Comparison of ENCODE assay signal across 18 cellular contexts in genomic region chr17:60695960-60696359, GRCh38.
"Had no signal": no experiment of that assay in that cellular context is flagged by ENCODE, and none has a peak within 500 bp of the region (broad histone marks: within the 10 kb centered on the region; RNA-seq: fewer than 3 reads in every experiment).

No MANE protein-coding gene starts in this region.

- H3K36me3 ChIP-seq: neural progenitor cell, ovary, right lobe of liver had no signal

- ATAC-seq: esophagus mucosa; heart left ventricle; left lobe of liver; right lobe of liver; stimulated activated naive CD8-positive, alpha-beta T cell treated with anti-CD3 and anti-CD28 coated beads, Interleukin-15, Interleukin-2, amounts not matched to agents 100 U/mL and 50 U/mL, for 24 hours had no signal

- H3K4me1 ChIP-seq: heart left ventricle, neural progenitor cell had no signal

- H3K27ac ChIP-seq: heart left ventricle, neural progenitor cell, ovary, right lobe of liver had no signal

- H3K27me3 Mint-ChIP-seq: activated CD4-positive, alpha-beta T cell treated with anti-CD3 and anti-CD28 coated beads, Interleukin-2, amount 10 ng/mL, durations not matched to agents 7 days and 5 days; activated naive CD8-positive, alpha-beta T cell treated with anti-CD3 and anti-CD28 coated beads, Interleukin-2, amount 10 ng/mL, durations not matched to agents 7 days and 5 days; naive B cell; type B pancreatic cell had no signal

- H3K4me1 Mint-ChIP-seq: naive B cell, neural progenitor cell had no signal

- H3K27me3 ChIP-seq: heart left ventricle, neural progenitor cell, ovary, right lobe of liver had no signal

- H3K27ac Mint-ChIP-seq: activated CD4-positive, alpha-beta T cell treated with anti-CD3 and anti-CD28 coated beads, Interleukin-2, amount 10 ng/mL, durations not matched to agents 7 days and 5 days; activated naive CD8-positive, alpha-beta T cell treated with anti-CD3 and anti-CD28 coated beads, Interleukin-2, amount 10 ng/mL, durations not matched to agents 7 days and 5 days; activated T-helper 1 cell treated with anti-CD3 and anti-CD28 coated beads, Interleukin-12 subunit alpha, Interleukin-12 subunit beta, Interleukin-2, Interleukin-4 antibody, amounts not matched to agents 30 ng/mL and 10 ng/mL and 1 ng/mL, durations not matched to agents 14 hours and 24 hours and 36 hours; naive B cell; neural progenitor cell; T-helper 2 cell treated with Interferon-gamma antibody and Interleukin-4, amounts not matched to agents 5 μg/mL and 100 μg/mL, for 36 hours; type B pancreatic cell had no signal

- DNase-seq: activated CD4-positive, alpha-beta T cell treated with anti-CD3 and anti-CD28 coated beads, Interleukin-2, amount 10 ng/mL, durations not matched to agents 7 days and 5 days; activated CD8-positive, alpha-beta memory T cell treated with anti-CD3 and anti-CD28 coated beads for 24 hours; activated naive CD4-positive, alpha-beta T cell; activated naive CD8-positive, alpha-beta T cell treated with anti-CD3 and anti-CD28 coated beads, Interleukin-2, amount 10 ng/mL, durations not matched to agents 7 days and 5 days; foreskin melanocyte; heart left ventricle; naive B cell; ovary; right lobe of liver; stimulated activated naive CD8-positive, alpha-beta T cell treated with anti-CD3 and anti-CD28 coated beads, Interleukin-15, Interleukin-2, amounts not matched to agents 100 U/mL and 50 U/mL, for 24 hours; SW 1271 had no signal

- H3K4me3 Mint-ChIP-seq: activated CD4-positive, alpha-beta T cell treated with anti-CD3 and anti-CD28 coated beads, Interleukin-2, amount 10 ng/mL, durations not matched to agents 7 days and 5 days; activated naive CD8-positive, alpha-beta T cell treated with anti-CD3 and anti-CD28 coated beads, Interleukin-2, amount 10 ng/mL, durations not matched to agents 7 days and 5 days; activated T-helper 1 cell treated with anti-CD3 and anti-CD28 coated beads, Interleukin-12 subunit alpha, Interleukin-12 subunit beta, Interleukin-2, Interleukin-4 antibody, amounts not matched to agents 30 ng/mL and 10 ng/mL and 1 ng/mL, durations not matched to agents 14 hours and 24 hours and 36 hours; naive B cell; neural progenitor cell; T-helper 2 cell treated with Interferon-gamma antibody and Interleukin-4, amounts not matched to agents 5 μg/mL and 100 μg/mL, for 36 hours; type B pancreatic cell had no signal

- H3K4me3 ChIP-seq: heart left ventricle, neural progenitor cell, ovary, right lobe of liver had no signal

- H3K9me3 Mint-ChIP-seq: activated CD4-positive, alpha-beta T cell treated with anti-CD3 and anti-CD28 coated beads, Interleukin-2, amount 10 ng/mL, durations not matched to agents 7 days and 5 days; activated naive CD8-positive, alpha-beta T cell treated with anti-CD3 and anti-CD28 coated beads, Interleukin-2, amount 10 ng/mL, durations not matched to agents 7 days and 5 days; activated T-helper 1 cell treated with anti-CD3 and anti-CD28 coated beads, Interleukin-12 subunit alpha, Interleukin-12 subunit beta, Interleukin-2, Interleukin-4 antibody, amounts not matched to agents 30 ng/mL and 10 ng/mL and 1 ng/mL, durations not matched to agents 14 hours and 24 hours and 36 hours; naive B cell; neural progenitor cell; T-helper 2 cell treated with Interferon-gamma antibody and Interleukin-4, amounts not matched to agents 5 μg/mL and 100 μg/mL, for 36 hours; type B pancreatic cell had no signal

- FAIRE-seq: islet of Langerhans had no signal
